In the genomic region with DNA sequence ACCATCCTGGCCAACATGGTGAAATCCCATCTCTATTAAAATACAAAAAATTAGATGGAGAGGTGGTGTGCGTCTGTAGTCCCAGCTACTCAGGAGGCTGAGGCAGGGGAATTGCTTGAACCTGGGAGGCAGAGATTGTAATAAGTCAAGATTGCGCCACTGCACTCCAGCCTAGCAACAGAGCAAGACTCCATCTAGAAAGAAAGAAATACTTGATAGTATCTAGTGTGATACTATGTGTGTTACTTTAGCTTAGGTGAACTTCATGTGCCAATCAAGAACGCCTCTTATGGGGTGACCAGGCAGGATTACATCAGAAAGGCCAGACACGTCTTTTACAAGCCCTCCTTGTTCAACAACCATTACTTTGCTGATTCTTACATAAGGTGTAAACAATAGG, we compare ENCODE assay signal across 1 cellular context.
TF ChIP-seq lines count a peak whose summit lies in the region.

No MANE protein-coding gene starts in this region.

TF ChIP-seq in GM23338, 12 proteins besides CTCF, POLR2A, EP300 and RAD21 (continued from another document):
- TF ChIP-seq, protein P1, sequence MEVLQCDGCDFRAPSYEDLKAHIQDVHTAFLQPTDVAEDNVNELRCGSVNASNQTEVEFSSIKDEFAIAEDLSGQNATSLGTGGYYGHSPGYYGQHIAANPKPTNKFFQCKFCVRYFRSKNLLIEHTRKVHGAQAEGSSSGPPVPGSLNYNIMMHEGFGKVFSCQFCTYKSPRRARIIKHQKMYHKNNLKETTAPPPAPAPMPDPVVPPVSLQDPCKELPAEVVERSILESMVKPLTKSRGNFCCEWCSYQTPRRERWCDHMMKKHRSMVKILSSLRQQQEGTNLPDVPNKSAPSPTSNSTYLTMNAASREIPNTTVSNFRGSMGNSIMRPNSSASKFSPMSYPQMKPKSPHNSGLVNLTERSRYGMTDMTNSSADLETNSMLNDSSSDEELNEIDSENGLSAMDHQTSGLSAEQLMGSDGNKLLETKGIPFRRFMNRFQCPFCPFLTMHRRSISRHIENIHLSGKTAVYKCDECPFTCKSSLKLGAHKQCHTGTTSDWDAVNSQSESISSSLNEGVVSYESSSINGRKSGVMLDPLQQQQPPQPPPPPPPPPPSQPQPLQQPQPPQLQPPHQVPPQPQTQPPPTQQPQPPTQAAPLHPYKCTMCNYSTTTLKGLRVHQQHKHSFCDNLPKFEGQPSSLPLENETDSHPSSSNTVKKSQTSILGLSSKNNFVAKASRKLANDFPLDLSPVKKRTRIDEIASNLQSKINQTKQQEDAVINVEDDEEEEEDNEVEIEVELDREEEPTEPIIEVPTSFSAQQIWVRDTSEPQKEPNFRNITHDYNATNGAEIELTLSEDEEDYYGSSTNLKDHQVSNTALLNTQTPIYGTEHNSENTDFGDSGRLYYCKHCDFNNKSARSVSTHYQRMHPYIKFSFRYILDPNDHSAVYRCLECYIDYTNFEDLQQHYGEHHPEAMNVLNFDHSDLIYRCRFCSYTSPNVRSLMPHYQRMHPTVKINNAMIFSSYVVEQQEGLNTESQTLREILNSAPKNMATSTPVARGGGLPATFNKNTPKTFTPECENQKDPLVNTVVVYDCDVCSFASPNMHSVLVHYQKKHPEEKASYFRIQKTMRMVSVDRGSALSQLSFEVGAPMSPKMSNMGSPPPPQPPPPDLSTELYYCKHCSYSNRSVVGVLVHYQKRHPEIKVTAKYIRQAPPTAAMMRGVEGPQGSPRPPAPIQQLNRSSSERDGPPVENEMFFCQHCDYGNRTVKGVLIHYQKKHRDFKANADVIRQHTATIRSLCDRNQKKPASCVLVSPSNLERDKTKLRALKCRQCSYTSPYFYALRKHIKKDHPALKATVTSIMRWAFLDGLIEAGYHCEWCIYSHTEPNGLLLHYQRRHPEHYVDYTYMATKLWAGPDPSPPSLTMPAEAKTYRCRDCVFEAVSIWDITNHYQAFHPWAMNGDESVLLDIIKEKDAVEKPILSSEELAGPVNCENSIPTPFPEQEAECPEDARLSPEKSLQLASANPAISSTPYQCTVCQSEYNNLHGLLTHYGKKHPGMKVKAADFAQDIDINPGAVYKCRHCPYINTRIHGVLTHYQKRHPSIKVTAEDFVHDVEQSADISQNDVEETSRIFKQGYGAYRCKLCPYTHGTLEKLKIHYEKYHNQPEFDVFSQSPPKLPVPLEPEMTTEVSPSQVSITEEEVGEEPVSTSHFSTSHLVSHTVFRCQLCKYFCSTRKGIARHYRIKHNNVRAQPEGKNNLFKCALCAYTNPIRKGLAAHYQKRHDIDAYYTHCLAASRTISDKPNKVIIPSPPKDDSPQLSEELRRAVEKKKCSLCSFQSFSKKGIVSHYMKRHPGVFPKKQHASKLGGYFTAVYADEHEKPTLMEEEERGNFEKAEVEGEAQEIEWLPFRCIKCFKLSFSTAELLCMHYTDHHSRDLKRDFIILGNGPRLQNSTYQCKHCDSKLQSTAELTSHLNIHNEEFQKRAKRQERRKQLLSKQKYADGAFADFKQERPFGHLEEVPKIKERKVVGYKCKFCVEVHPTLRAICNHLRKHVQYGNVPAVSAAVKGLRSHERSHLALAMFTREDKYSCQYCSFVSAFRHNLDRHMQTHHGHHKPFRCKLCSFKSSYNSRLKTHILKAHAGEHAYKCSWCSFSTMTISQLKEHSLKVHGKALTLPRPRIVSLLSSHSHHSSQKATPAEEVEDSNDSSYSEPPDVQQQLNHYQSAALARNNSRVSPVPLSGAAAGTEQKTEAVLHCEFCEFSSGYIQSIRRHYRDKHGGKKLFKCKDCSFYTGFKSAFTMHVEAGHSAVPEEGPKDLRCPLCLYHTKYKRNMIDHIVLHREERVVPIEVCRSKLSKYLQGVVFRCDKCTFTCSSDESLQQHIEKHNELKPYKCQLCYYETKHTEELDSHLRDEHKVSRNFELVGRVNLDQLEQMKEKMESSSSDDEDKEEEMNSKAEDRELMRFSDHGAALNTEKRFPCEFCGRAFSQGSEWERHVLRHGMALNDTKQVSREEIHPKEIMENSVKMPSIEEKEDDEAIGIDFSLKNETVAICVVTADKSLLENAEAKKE (CRISPR knock-in tag; IDR thresholded peaks at IDR 0.05), result no peak
- TF ChIP-seq NANOG (IDR thresholded peaks at IDR 0.05; ENCODE audit: borderline replicate concordance), result no peak
- TF ChIP-seq POLR2AphosphoS5 (IDR thresholded peaks at IDR 0.05; ENCODE audit: low read depth), result no peak
- TF ChIP-seq EZH2phosphoT487 (IDR thresholded peaks at IDR 0.05; ENCODE audit: unreplicated experiment), result no peak
- TF ChIP-seq, protein P2, sequence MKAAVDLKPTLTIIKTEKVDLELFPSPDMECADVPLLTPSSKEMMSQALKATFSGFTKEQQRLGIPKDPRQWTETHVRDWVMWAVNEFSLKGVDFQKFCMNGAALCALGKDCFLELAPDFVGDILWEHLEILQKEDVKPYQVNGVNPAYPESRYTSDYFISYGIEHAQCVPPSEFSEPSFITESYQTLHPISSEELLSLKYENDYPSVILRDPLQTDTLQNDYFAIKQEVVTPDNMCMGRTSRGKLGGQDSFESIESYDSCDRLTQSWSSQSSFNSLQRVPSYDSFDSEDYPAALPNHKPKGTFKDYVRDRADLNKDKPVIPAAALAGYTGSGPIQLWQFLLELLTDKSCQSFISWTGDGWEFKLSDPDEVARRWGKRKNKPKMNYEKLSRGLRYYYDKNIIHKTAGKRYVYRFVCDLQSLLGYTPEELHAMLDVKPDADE (IDR thresholded peaks at IDR 0.05), result no peak
- no peak for TF ChIP-seq STAT1 (IDR thresholded peaks at IDR 0.05; ENCODE audit: unreplicated experiment)
- no peak for TF ChIP-seq ZNF331 (CRISPR knock-in tag; IDR thresholded peaks at IDR 0.05; ENCODE audit: low read depth)
- TF ChIP-seq JUNB (IDR thresholded peaks at IDR 0.05; ENCODE audit: unreplicated experiment), result no peak
- TF ChIP-seq EZH2 (IDR thresholded peaks at IDR 0.05; ENCODE audit: low read depth, unreplicated experiment), result no peak
- TF ChIP-seq, protein P3, sequence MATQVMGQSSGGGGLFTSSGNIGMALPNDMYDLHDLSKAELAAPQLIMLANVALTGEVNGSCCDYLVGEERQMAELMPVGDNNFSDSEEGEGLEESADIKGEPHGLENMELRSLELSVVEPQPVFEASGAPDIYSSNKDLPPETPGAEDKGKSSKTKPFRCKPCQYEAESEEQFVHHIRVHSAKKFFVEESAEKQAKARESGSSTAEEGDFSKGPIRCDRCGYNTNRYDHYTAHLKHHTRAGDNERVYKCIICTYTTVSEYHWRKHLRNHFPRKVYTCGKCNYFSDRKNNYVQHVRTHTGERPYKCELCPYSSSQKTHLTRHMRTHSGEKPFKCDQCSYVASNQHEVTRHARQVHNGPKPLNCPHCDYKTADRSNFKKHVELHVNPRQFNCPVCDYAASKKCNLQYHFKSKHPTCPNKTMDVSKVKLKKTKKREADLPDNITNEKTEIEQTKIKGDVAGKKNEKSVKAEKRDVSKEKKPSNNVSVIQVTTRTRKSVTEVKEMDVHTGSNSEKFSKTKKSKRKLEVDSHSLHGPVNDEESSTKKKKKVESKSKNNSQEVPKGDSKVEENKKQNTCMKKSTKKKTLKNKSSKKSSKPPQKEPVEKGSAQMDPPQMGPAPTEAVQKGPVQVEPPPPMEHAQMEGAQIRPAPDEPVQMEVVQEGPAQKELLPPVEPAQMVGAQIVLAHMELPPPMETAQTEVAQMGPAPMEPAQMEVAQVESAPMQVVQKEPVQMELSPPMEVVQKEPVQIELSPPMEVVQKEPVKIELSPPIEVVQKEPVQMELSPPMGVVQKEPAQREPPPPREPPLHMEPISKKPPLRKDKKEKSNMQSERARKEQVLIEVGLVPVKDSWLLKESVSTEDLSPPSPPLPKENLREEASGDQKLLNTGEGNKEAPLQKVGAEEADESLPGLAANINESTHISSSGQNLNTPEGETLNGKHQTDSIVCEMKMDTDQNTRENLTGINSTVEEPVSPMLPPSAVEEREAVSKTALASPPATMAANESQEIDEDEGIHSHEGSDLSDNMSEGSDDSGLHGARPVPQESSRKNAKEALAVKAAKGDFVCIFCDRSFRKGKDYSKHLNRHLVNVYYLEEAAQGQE (IDR thresholded peaks at IDR 0.05; ENCODE audit: unreplicated experiment), result no peak
- TF ChIP-seq CREB1 (CRISPR knock-in tag; IDR thresholded peaks at IDR 0.05; ENCODE audit: low read depth), result no peak
